ENCODE assay signal across 13 cellular contexts in the genomic region with DNA sequence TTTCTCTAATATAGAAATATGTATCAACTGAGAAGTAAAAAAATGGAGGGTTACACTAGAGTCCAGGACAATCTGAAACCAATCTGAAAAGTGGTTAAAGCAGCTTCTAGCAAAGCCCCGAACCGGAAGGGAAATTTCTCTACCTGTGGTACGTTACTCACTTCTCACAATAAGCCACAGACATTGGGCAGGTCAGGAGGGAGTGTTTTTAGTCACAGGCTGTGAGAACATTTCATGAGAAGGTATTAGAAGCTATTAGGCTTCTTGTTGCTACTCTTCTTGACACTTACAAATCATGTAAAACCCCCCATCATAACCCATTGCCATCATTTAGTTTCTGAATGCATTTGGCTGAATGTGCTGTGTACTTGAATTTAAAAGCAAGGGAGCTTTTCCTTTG.
DNase-seq lines count a peak whose midpoint lies in the region; ATAC-seq and TF ChIP-seq lines count a peak whose summit lies in the region.
"Had no signal": no experiment of that assay in that cellular context is flagged by ENCODE, and none has a peak within 500 bp of the region (broad histone marks: within the 10 kb centered on the region; RNA-seq: fewer than 3 reads in every experiment).

No MANE protein-coding gene starts in this region.

- H3K4me3 ChIP-seq in uterus: no peak overlapping the region
- H3K4me3 ChIP-seq: cardiac muscle cell had no signal

- peaks cover 0 to 4% of the 10 kb centered on the region in 2 donors for H3K4me1 ChIP-seq in uterus

- no peaks in the 10 kb centered on the region for H3K9me3 Mint-ChIP-seq in activated naive CD8-positive, alpha-beta T cell treated with anti-CD3 and anti-CD28 coated beads, Interleukin-2, amount 50 U/mL, for 24 hours
- H3K9me3 Mint-ChIP-seq in activated naive CD8-positive, alpha-beta T cell treated with anti-CD3 and anti-CD28 coated beads for 36 hours: no peaks in the 10 kb centered on the region

- no peaks in the 10 kb centered on the region for H3K9me3 ChIP-seq in uterus

- H3K27me3 Mint-ChIP-seq in activated naive CD8-positive, alpha-beta T cell treated with anti-CD3 and anti-CD28 coated beads, Interleukin-2, amount 50 U/mL, for 24 hours: peaks cover 27% of the 10 kb centered on the region
- peaks cover 16% of the 10 kb centered on the region for H3K27me3 Mint-ChIP-seq in activated naive CD8-positive, alpha-beta T cell treated with anti-CD3 and anti-CD28 coated beads for 36 hours

- peaks cover 3% of the 10 kb centered on the region for H3K36me3 Mint-ChIP-seq in activated naive CD8-positive, alpha-beta T cell treated with anti-CD3 and anti-CD28 coated beads, Interleukin-2, amount 50 U/mL, for 24 hours (ENCODE audit: low read depth)
- H3K36me3 Mint-ChIP-seq in activated naive CD8-positive, alpha-beta T cell treated with anti-CD3 and anti-CD28 coated beads for 36 hours: no peaks in the 10 kb centered on the region

- H3K36me3 ChIP-seq in uterus: no peaks in the 10 kb centered on the region
- H3K36me3 ChIP-seq: cardiac muscle cell had no signal

- no peak for TF ChIP-seq POLR2A in uterus (IDR thresholded peaks at IDR 0.05)

- H3K4me3 Mint-ChIP-seq in activated naive CD8-positive, alpha-beta T cell treated with anti-CD3 and anti-CD28 coated beads, Interleukin-2, amount 50 U/mL, for 24 hours: no peak overlapping the region
- no peak overlapping the region for H3K4me3 Mint-ChIP-seq in activated naive CD8-positive, alpha-beta T cell treated with anti-CD3 and anti-CD28 coated beads for 36 hours

- peak; percentile 87 for ATAC-seq in activated naive CD8-positive, alpha-beta T cell treated with anti-CD3 and anti-CD28 coated beads, Interleukin-2, amount 50 U/mL, for 24 hours
- ATAC-seq in GM21526 (IDR thresholded peaks at IDR 0.05; ENCODE audit: low FRiP score, unreplicated experiment) (peak; percentile 90), HG03175 (IDR thresholded peaks at IDR 0.05; ENCODE audit: unreplicated experiment) (peak; percentile 92), HG02840 (IDR thresholded peaks at IDR 0.05; ENCODE audit: low FRiP score, unreplicated experiment) (no peak)

- intact Hi-C loops in uterus (cut with DNase I; ENCODE audit: low total_unique reads): no loop called here

- no peaks in the 10 kb centered on the region for H3K27me3 ChIP-seq in uterus
- H3K27me3 ChIP-seq: cardiac muscle cell had no signal

- no peak for DNase-seq in activated naive CD8-positive, alpha-beta T cell treated with anti-CD3 and anti-CD28 coated beads, Interleukin-2, amount 50 U/mL, for 24 hours
- DNase-seq in activated naive CD8-positive, alpha-beta T cell treated with anti-CD3 and anti-CD28 coated beads for 36 hours: no peak
- DNase-seq in uterus (no peak), caudate nucleus (lab: John Stamatoyannopoulos, UW) (no peak)
- DNase-seq in stimulated activated CD4-positive, alpha-beta T cell treated with anti-CD3 and anti-CD28 coated beads, Interleukin-2, amount 100 ng/mL, for 48 hours: no peak
- DNase-seq: activated T-cell treated with anti-CD3 and anti-CD28 coated beads, Interleukin-2, amount 50 U/mL, for 1 hour; EL; GOT3; T1000 had no signal

- no peak overlapping the region for H3K27ac Mint-ChIP-seq in activated naive CD8-positive, alpha-beta T cell treated with anti-CD3 and anti-CD28 coated beads, Interleukin-2, amount 50 U/mL, for 24 hours
- H3K27ac Mint-ChIP-seq in activated naive CD8-positive, alpha-beta T cell treated with anti-CD3 and anti-CD28 coated beads for 36 hours: no peak overlapping the region

- no peak for TF ChIP-seq CTCF in uterus (IDR thresholded peaks at IDR 0.05)

- H3K4me1 Mint-ChIP-seq in activated naive CD8-positive, alpha-beta T cell treated with anti-CD3 and anti-CD28 coated beads, Interleukin-2, amount 50 U/mL, for 24 hours: peaks cover 9% of the 10 kb centered on the region
- H3K4me1 Mint-ChIP-seq in activated naive CD8-positive, alpha-beta T cell treated with anti-CD3 and anti-CD28 coated beads for 36 hours: no peaks in the 10 kb centered on the region

- H3K27ac ChIP-seq in uterus: peak overlapping the region; percentile 66 to 77
- no peak overlapping the region for H3K27ac ChIP-seq in caudate nucleus (ENCODE audit: low read depth, low read length)
- H3K27ac ChIP-seq: cardiac muscle cell had no signal
